In genomic region chr11:45021692-45022130, GRCh38 we compare ENCODE assay signal across 10 cellular contexts.
DNase-seq lines count a peak whose midpoint lies in the region; ATAC-seq and TF ChIP-seq lines count a peak whose summit lies in the region.
"Had no signal": no experiment of that assay in that cellular context is flagged by ENCODE, and none has a peak within 500 bp of the region (broad histone marks: within the 10 kb centered on the region; RNA-seq: fewer than 3 reads in every experiment).

No MANE protein-coding gene starts in this region.

- H3K36me3 ChIP-seq in DND-41 (ENCODE audit: insufficient read depth, low read length) (no peaks in the 10 kb centered on the region), ovary (no peaks in the 10 kb centered on the region)
- H3K36me3 ChIP-seq: SJSA1 had no signal

- no peak overlapping the region for H3K4me2 ChIP-seq in DND-41 (ENCODE audit: insufficient read depth, low read length)

- intact Hi-C loops in ovary (cut with DNase I), result no loop called here

- 5 to 8% (median 6%) methylated on average over 9 of the region's 9 CpGs for WGBS in ovary, 3 donors

- no peaks in the 10 kb centered on the region for H4K20me1 ChIP-seq in DND-41 (ENCODE audit: insufficient read depth, low read length)

- no peak overlapping the region for H3K27ac ChIP-seq in DND-41 (ENCODE audit: low read length)
- H3K27ac ChIP-seq in ovary, result no peak overlapping the region
- H3K27ac ChIP-seq: SJSA1 had no signal

- ATAC-seq in DND-41 (ENCODE audit: insufficient read depth, low read depth) (no peak), HG03432 (IDR thresholded peaks at IDR 0.05; ENCODE audit: unreplicated experiment) (no peak), GM18505 (IDR thresholded peaks at IDR 0.05; ENCODE audit: unreplicated experiment) (no peak)

- no peaks in the 10 kb centered on the region for H3K9me3 ChIP-seq in DND-41 (ENCODE audit: insufficient read depth, low read length, severe bottlenecking)
- no peaks in the 10 kb centered on the region for H3K9me3 ChIP-seq in ovary
- H3K9me3 ChIP-seq: SJSA1 had no signal

- DNase-seq in DND-41, result peak; percentile 7
- peak; percentile 84 for DNase-seq in NCI-H2171 treated with DMSO at 0.1 percent for 48 hours (lab: John Stamatoyannopoulos, UW)
- DNase-seq in globus pallidus (ENCODE audit: low spot score), result peak; percentile 26
- peak in 4 of 5 donors; percentile 23 to 55 (median 50) for DNase-seq in ovary
- no peak for DNase-seq in SW 1271 (lab: John Stamatoyannopoulos, UW)
- no peak for DNase-seq in T-helper 2 cell
- DNase-seq: naive B cell had no signal

- no peaks in the 10 kb centered on the region for H3K79me2 ChIP-seq in DND-41 (ENCODE audit: insufficient read depth, low read length)

- no peak overlapping the region for H2AFZ ChIP-seq in DND-41 (ENCODE audit: low read depth, low read length)

- TF ChIP-seq EP300 in ovary (IDR thresholded peaks at IDR 0.05), result no peak

- TF ChIP-seq CTCF in DND-41 (IDR thresholded peaks at IDR 0.05; ENCODE audit: borderline replicate concordance, extremely low read depth, low read length, poor library complexity, severe bottlenecking) (no peak), ovary (IDR thresholded peaks at IDR 0.05) (no peak)

- TF ChIP-seq POLR2A in ovary (IDR thresholded peaks at IDR 0.05) (no peak), GM18505 (IDR thresholded peaks at IDR 0.05; ENCODE audit: borderline replicate concordance, extremely low read depth, insufficient read depth, insufficient read length) (no peak)

- no peak overlapping the region for H3K4me3 ChIP-seq in DND-41 (ENCODE audit: low read depth in 1 of 2, low read length in 2 of 2)
- no peak overlapping the region for H3K4me3 ChIP-seq in ovary
- H3K4me3 ChIP-seq: SJSA1 had no signal

- H3K9ac ChIP-seq in DND-41 (ENCODE audit: low read depth, low read length), result no peak overlapping the region

- H3K4me1 ChIP-seq in DND-41 (ENCODE audit: insufficient read depth, low read length), result peaks cover 9% of the 10 kb centered on the region
- H3K4me1 ChIP-seq in ovary (ENCODE audit: insufficient read depth), result peaks cover 7% of the 10 kb centered on the region
- H3K4me1 ChIP-seq: SJSA1 had no signal

- H3K27me3 ChIP-seq in DND-41 (ENCODE audit: insufficient read depth, low read length, poor library complexity) (peaks cover 2% of the 10 kb centered on the region), ovary (no peaks in the 10 kb centered on the region)
- H3K27me3 ChIP-seq: SJSA1 had no signal

Comparison
In these comparisons a context has a peak if more than half of its experiments do, and no peak if none do; other contexts are left out.
1. DNase-seq: peak in DND-41 (single experiment), NCI-H2171 treated with DMSO at 0.1 percent for 48 hours (single experiment), globus pallidus (single experiment) and ovary (4 of 5); none in SW 1271 (0 of 2) and T-helper 2 cell (0 of 5).